Comparison of ENCODE assay signal across 1 cellular context in genomic region chr9:22813520-22813919, GRCh38.
TF ChIP-seq lines count a peak whose summit lies in the region.

No MANE protein-coding gene starts in this region.

TF ChIP-seq in GM23338, 12 proteins besides CTCF, POLR2A, EP300 and RAD21 (continued from another document):
- no peak for TF ChIP-seq ZNF462 (CRISPR knock-in tag; IDR thresholded peaks at IDR 0.05)
- TF ChIP-seq JUNB (IDR thresholded peaks at IDR 0.05; ENCODE audit: unreplicated experiment): no peak
- no peak for TF ChIP-seq POLR2AphosphoS5 (IDR thresholded peaks at IDR 0.05; ENCODE audit: low read depth)
- TF ChIP-seq EZH2phosphoT487 (IDR thresholded peaks at IDR 0.05; ENCODE audit: unreplicated experiment): no peak
